Comparison of ENCODE assay signal across 24 cellular contexts in genomic region chr19:51009061-51009891, GRCh38. TPM values are rescaled to one million over a fixed set of nuclear protein-coding genes. Genes with fewer than 3 reads are reported as not detected.
"Had no signal": no experiment of that assay in that cellular context is flagged by ENCODE, and none has a peak within 500 bp of the region (broad histone marks: within the 10 kb centered on the region; RNA-seq: fewer than 3 reads in every experiment).

No MANE protein-coding gene starts in this region.

- H3K27me3 ChIP-seq: gastrocnemius medialis had no signal

- DNase-seq: activated CD4-positive, alpha-beta memory T cell treated with anti-CD3 and anti-CD28 coated beads, Interleukin-2, amount 10 ng/mL, durations not matched to agents 7 days and 5 days; activated CD4-positive, alpha-beta T cell treated with anti-CD3 and anti-CD28 coated beads, Interleukin-2, amount 10 ng/mL, durations not matched to agents 24 days and 14 days; activated CD8-positive, alpha-beta memory T cell treated with anti-CD3 and anti-CD28 coated beads, Interleukin-2, amount 10 ng/mL, durations not matched to agents 7 days and 5 days; activated gamma-delta T cell; activated naive CD4-positive, alpha-beta T cell treated with anti-CD3 and anti-CD28 coated beads, Interleukin-2, amount 50 U/mL, for 16 hours; activated naive CD8-positive, alpha-beta T cell treated with anti-CD3 and anti-CD28 coated beads, Interleukin-2, amount 50 U/mL, for 24 hours; activated T-cell treated with anti-CD3 and anti-CD28 coated beads for 4 hours; erythroblast; gastrocnemius medialis; hippocampal formation; left ventricle myocardium superior; occipital lobe; retina; stimulated activated CD4-positive, alpha-beta T cell treated with anti-CD3 and anti-CD28 coated beads, Interleukin-12 subunit alpha, Interleukin-12 subunit beta, amount 100 ng/mL, for 4 hours; stimulated activated CD4-positive, alpha-beta T cell treated with anti-CD3 and anti-CD28 coated beads, Interleukin-4, amount 100 ng/mL, for 4 hours; stimulated activated naive CD8-positive, alpha-beta T cell treated with anti-CD3 and anti-CD28 coated beads, Interleukin-15, amount 100 ng/mL, for 72 hours; tibial artery had no signal

- H3K4me1 ChIP-seq: gastrocnemius medialis, tibial artery had no signal

- H3K9me3 ChIP-seq: gastrocnemius medialis, tibial artery had no signal

- ATAC-seq: activated CD4-positive, CD25-positive, alpha-beta regulatory T cell treated with anti-CD3 and anti-CD28 coated beads, Interleukin-2, amount 50 U/mL, for 24 hours; activated CD8-positive, alpha-beta memory T cell treated with anti-CD3 and anti-CD28 coated beads, Interleukin-2, amount 10 ng/mL, durations not matched to agents 7 days and 5 days; activated naive CD8-positive, alpha-beta T cell treated with anti-CD3 and anti-CD28 coated beads, Interleukin-2, amount 50 U/mL, for 24 hours; gastrocnemius medialis; left ventricle myocardium superior; stimulated activated naive CD8-positive, alpha-beta T cell treated with anti-CD3 and anti-CD28 coated beads, Interleukin-15, amount 100 ng/mL, for 72 hours had no signal

- H3K36me3 ChIP-seq: cardiac muscle cell, gastrocnemius medialis, tibial artery had no signal

- H3K4me3 ChIP-seq: cardiac muscle cell, gastrocnemius medialis, tibial artery had no signal

- H3K27ac ChIP-seq: cardiac muscle cell, gastrocnemius medialis, tibial artery had no signal

RNA-seq across cellular contexts. Expression of gene KLK8, which starts 7.9 kb away (rescaled TPM):
- total RNA-seq: activated CD4-positive, alpha-beta memory T cell treated with anti-CD3 and anti-CD28 coated beads, Interleukin-2, amount 10 ng/mL, durations not matched to agents 7 days and 5 days; activated CD4-positive, alpha-beta T cell treated with anti-CD3 and anti-CD28 coated beads, Interleukin-2, amount 10 ng/mL, durations not matched to agents 24 days and 14 days; activated CD8-positive, alpha-beta memory T cell treated with anti-CD3 and anti-CD28 coated beads, Interleukin-2, amount 10 ng/mL, durations not matched to agents 7 days and 5 days; cardiac muscle cell; chondrocyte; gastrocnemius medialis; left ventricle myocardium superior; occipital lobe; progenitor cell of endocrine pancreas; T-helper 2 cell treated with Interferon-gamma antibody and Interleukin-4, amounts not matched to agents 100 ng/mL and 5 ng/mL, for 36 hours; urinary bladder had no signal
- polyA plus RNA-seq: cardiac muscle cell, neural cell, urinary bladder had no signal

RNA-seq across cellular contexts. Expression of gene KLK10, which starts 10.2 kb away (rescaled TPM):
- total RNA-seq: activated CD4-positive, alpha-beta memory T cell treated with anti-CD3 and anti-CD28 coated beads, Interleukin-2, amount 10 ng/mL, durations not matched to agents 7 days and 5 days; activated CD4-positive, alpha-beta T cell treated with anti-CD3 and anti-CD28 coated beads, Interleukin-2, amount 10 ng/mL, durations not matched to agents 24 days and 14 days; activated CD8-positive, alpha-beta memory T cell treated with anti-CD3 and anti-CD28 coated beads, Interleukin-2, amount 10 ng/mL, durations not matched to agents 7 days and 5 days; chondrocyte; occipital lobe; progenitor cell of endocrine pancreas; T-helper 2 cell treated with Interferon-gamma antibody and Interleukin-4, amounts not matched to agents 100 ng/mL and 5 ng/mL, for 36 hours; urinary bladder had no signal
- polyA plus RNA-seq: cardiac muscle cell had no signal

RNA-seq across cellular contexts. Expression of gene KLK11, which starts 17.1 kb away (rescaled TPM):
- total RNA-seq: activated CD4-positive, alpha-beta memory T cell treated with anti-CD3 and anti-CD28 coated beads, Interleukin-2, amount 10 ng/mL, durations not matched to agents 7 days and 5 days; activated CD4-positive, alpha-beta T cell treated with anti-CD3 and anti-CD28 coated beads, Interleukin-2, amount 10 ng/mL, durations not matched to agents 24 days and 14 days; activated CD8-positive, alpha-beta memory T cell treated with anti-CD3 and anti-CD28 coated beads, Interleukin-2, amount 10 ng/mL, durations not matched to agents 7 days and 5 days; cardiac muscle cell; chondrocyte; gastrocnemius medialis; occipital lobe; progenitor cell of endocrine pancreas; T-helper 2 cell treated with Interferon-gamma antibody and Interleukin-4, amounts not matched to agents 100 ng/mL and 5 ng/mL, for 36 hours; urinary bladder had no signal
- polyA plus RNA-seq: cardiac muscle cell, neural cell had no signal

RNA-seq across cellular contexts. Expression of gene KLK12, which starts 25.5 kb away (rescaled TPM):
- total RNA-seq: activated CD4-positive, alpha-beta memory T cell treated with anti-CD3 and anti-CD28 coated beads, Interleukin-2, amount 10 ng/mL, durations not matched to agents 7 days and 5 days; activated CD4-positive, alpha-beta T cell treated with anti-CD3 and anti-CD28 coated beads, Interleukin-2, amount 10 ng/mL, durations not matched to agents 24 days and 14 days; activated CD8-positive, alpha-beta memory T cell treated with anti-CD3 and anti-CD28 coated beads, Interleukin-2, amount 10 ng/mL, durations not matched to agents 7 days and 5 days; cardiac muscle cell; chondrocyte; gastrocnemius medialis; left ventricle myocardium superior; occipital lobe; T-helper 2 cell treated with Interferon-gamma antibody and Interleukin-4, amounts not matched to agents 100 ng/mL and 5 ng/mL, for 36 hours; urinary bladder had no signal
- polyA plus RNA-seq: cardiac muscle cell, neural cell, urinary bladder had no signal

RNA-seq across cellular contexts. Expression of gene KLK7, which starts 25.6 kb away (rescaled TPM):
- total RNA-seq: activated CD4-positive, alpha-beta memory T cell treated with anti-CD3 and anti-CD28 coated beads, Interleukin-2, amount 10 ng/mL, durations not matched to agents 7 days and 5 days; activated CD4-positive, alpha-beta T cell treated with anti-CD3 and anti-CD28 coated beads, Interleukin-2, amount 10 ng/mL, durations not matched to agents 24 days and 14 days; activated CD8-positive, alpha-beta memory T cell treated with anti-CD3 and anti-CD28 coated beads, Interleukin-2, amount 10 ng/mL, durations not matched to agents 7 days and 5 days; cardiac muscle cell; chondrocyte; gastrocnemius medialis; left ventricle myocardium superior; occipital lobe; progenitor cell of endocrine pancreas; T-helper 2 cell treated with Interferon-gamma antibody and Interleukin-4, amounts not matched to agents 100 ng/mL and 5 ng/mL, for 36 hours had no signal
- polyA plus RNA-seq: neural cell had no signal
